21 cellular contexts compared by ENCODE assay signal in the genomic region with DNA sequence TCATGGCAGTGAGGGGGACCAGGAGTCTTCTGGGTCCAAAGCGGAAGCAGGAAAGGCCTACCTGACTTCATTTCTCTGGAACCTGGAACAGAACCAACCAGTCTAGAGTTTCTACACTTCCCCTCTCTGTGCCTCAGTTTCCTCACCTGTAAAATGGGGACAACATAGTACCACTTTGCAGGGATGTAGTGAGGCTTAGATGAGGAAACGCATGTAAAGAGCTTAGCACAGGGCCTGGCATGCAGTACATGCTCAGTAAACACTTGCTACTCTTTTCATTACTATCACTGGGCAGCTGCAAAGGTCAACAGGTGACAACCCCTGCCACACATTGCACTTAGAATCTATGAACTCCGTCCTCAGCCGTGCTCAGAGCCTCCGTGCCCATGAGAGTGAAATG. TPM values are rescaled to one million over a fixed set of nuclear protein-coding genes. Genes with fewer than 3 reads are reported as not detected.
A peak's percentile ranks its signal among the peaks of the same experiment; 100 is the strongest.
DNase-seq lines count a peak whose midpoint lies in the region; ATAC-seq, FAIRE-seq and TF ChIP-seq lines count a peak whose summit lies in the region.
"Had no signal": no experiment of that assay in that cellular context is flagged by ENCODE, and none has a peak within 500 bp of the region (broad histone marks: within the 10 kb centered on the region; RNA-seq: fewer than 3 reads in every experiment).

No MANE protein-coding gene starts in this region.

- H4K20me1 ChIP-seq in HepG2 (ENCODE audit: insufficient read depth, low read length) (no peaks in the 10 kb centered on the region), K562 (replicated peaks; ENCODE audit: control insufficient read depth, insufficient read depth, low read length) (no peaks in the 10 kb centered on the region)
- H4K20me1 ChIP-seq: BLaER1 treated with 17β-estradiol and CSF1 and Interleukin-3, amounts not matched to agents 10 nM and 100 nM had no signal

- no peaks in the 10 kb centered on the region for H3K36me3 ChIP-seq in HepG2 (replicated peaks in 1 of 2; ENCODE audit: control insufficient read depth in 1 of 2, insufficient read depth in 2 of 2, low read length in 2 of 2)
- no peaks in the 10 kb centered on the region for H3K36me3 ChIP-seq in right lobe of liver
- no peaks in the 10 kb centered on the region for H3K36me3 ChIP-seq in K562 (ENCODE audit: control insufficient read depth, insufficient read depth, low read length)
- no peaks in the 10 kb centered on the region for H3K36me3 ChIP-seq in heart right ventricle
- H3K36me3 ChIP-seq: BLaER1 treated with 17β-estradiol and CSF1 and Interleukin-3, amounts not matched to agents 10 nM and 100 nM had no signal

- TF ChIP-seq POLR2A in HepG2 (IDR thresholded peaks at IDR 0.05; ENCODE audit: insufficient read depth in 1 of 2, low read depth in 2 of 2, low read length in 2 of 2) = no peak
- TF ChIP-seq POLR2A in right lobe of liver (IDR thresholded peaks at IDR 0.05) = no peak
- no peak for TF ChIP-seq POLR2A in K562 (conservative IDR thresholded peaks at IDR 0.05)

- POLR2A ChIA-PET in HepG2 (lab: Yijun Ruan, JAX) = no interaction called here
- POLR2A ChIA-PET in K562 (lab: Yijun Ruan, JAX) = interaction anchor here (0.6 to 0.8 kb wide), 2 partner anchors 29 to 32 kb away, joined by 3 to 4 read pairs; no protein-coding TSS in a partner anchor

- no peaks in the 10 kb centered on the region for H3K9me1 ChIP-seq in K562 (ENCODE audit: control insufficient read depth, insufficient read depth, low read length)

- no peak for TF ChIP-seq CTCF in HepG2 (CRISPR knock-in tag; IDR thresholded peaks at IDR 0.05)
- no peak for TF ChIP-seq CTCF in right lobe of liver (IDR thresholded peaks at IDR 0.05)
- TF ChIP-seq CTCF in K562 (IDR thresholded peaks at IDR 0.05 in 2 of 3, conservative IDR thresholded peaks at IDR 0.05 in 1 of 3; ENCODE audit: insufficient read depth in 2 of 3, low read depth in 1 of 3, low read length in 3 of 3) = no peak
- no peak for TF ChIP-seq CTCF in heart right ventricle (IDR thresholded peaks at IDR 0.05)

- FAIRE-seq in HepG2 (lab: Jason Lieb, UNC) (no peak), K562 (lab: Jason Lieb, UNC) (no peak)
- FAIRE-seq: A549, D721Med, G401.6, GM12891, GM19239 had no signal

- H3K9me3 Mint-ChIP-seq in natural killer cell treated with Interleukin-12 subunit alpha and Interleukin-12 subunit beta and Interleukin-15 and Interleukin-18, amount 100 ng/mL, for 72 hours = no peaks in the 10 kb centered on the region
- H3K9me3 Mint-ChIP-seq: CD4-positive, alpha-beta T cell; CD8-positive, alpha-beta T cell had no signal

- peaks cover 10% of the 10 kb centered on the region; the same call in 1 of the 2 replicates for H3K4me1 ChIP-seq in HepG2 (ENCODE audit: insufficient read depth, low read length)
- H3K4me1 ChIP-seq in right lobe of liver = peaks cover 0 to 18% (median 8%) of the 10 kb centered on the region in 4 donors
- H3K4me1 ChIP-seq in K562 (replicated peaks in 1 of 2; ENCODE audit: control insufficient read depth in 2 of 2, insufficient read depth in 2 of 2, low read length in 2 of 2) = peaks cover 0 to 4% of the 10 kb centered on the region in 2 experiments; a peak in 2 of 5 replicates
- no peaks in the 10 kb centered on the region for H3K4me1 ChIP-seq in heart right ventricle
- H3K4me1 ChIP-seq: A549, Caco-2 had no signal

- H3K4me1 Mint-ChIP-seq in natural killer cell treated with Interleukin-12 subunit alpha and Interleukin-12 subunit beta and Interleukin-15 and Interleukin-18, amount 100 ng/mL, for 72 hours (ENCODE audit: low read depth in 2 of 2) = no peaks in the 10 kb centered on the region
- H3K4me1 Mint-ChIP-seq: B cell had no signal

- CTCF ChIA-PET in HepG2 (lab: Yijun Ruan, JAX; ENCODE audit: low intra/inter-chr PET ratio, low total read pairs) = no interaction called here
- CTCF ChIA-PET in K562 (lab: Yijun Ruan, JAX; ENCODE audit: low intra/inter-chr PET ratio) = no interaction called here

- intact Hi-C loops in HepG2 (cut with micrococcal nuclease; ENCODE audit: unreplicated experiment) (no loop called here), right lobe of liver (cut with DNase I) (no loop called here), K562 (cut with micrococcal nuclease) (no loop called here), heart right ventricle (cut with DNase I) (no loop called here)

- WGBS in HepG2 (ENCODE audit: low lambda C conversion rate) = 55% methylated on average over 2 of the region's 5 CpGs
- 54% methylated on average over 4 of the region's 5 CpGs for WGBS in right lobe of liver (ENCODE audit: insufficient coverage, low coverage, low lambda C conversion rate, missing lambda C conversion rate)
- WGBS in K562 (ENCODE audit: insufficient coverage, low coverage, missing lambda C conversion rate) = 23% methylated on average over 2 of the region's 5 CpGs
- WGBS in heart right ventricle, 2 donors = 90% methylated on average over 5 of the region's 5 CpGs

- H3K9ac ChIP-seq in HepG2 (ENCODE audit: insufficient read depth, low read depth, low read length) (no peak overlapping the region), K562 (ENCODE audit: insufficient read depth in 1 of 2, low read depth in 2 of 2, low read length in 2 of 2) (peak overlapping the region in 1 of 2 experiments; percentile 74; a peak in 1 of 4 replicates)

- no peak overlapping the region for H2AFZ ChIP-seq in HepG2 (ENCODE audit: low read length)
- H2AFZ ChIP-seq in K562 (ENCODE audit: low read depth, low read length) = no peak overlapping the region

- H3K27ac Mint-ChIP-seq in natural killer cell treated with Interleukin-12 subunit alpha and Interleukin-12 subunit beta and Interleukin-15 and Interleukin-18, amount 100 ng/mL, for 72 hours = no peak overlapping the region
- H3K27ac Mint-ChIP-seq: B cell; CD4-positive, alpha-beta T cell; CD8-positive, alpha-beta T cell had no signal

- no peak for ATAC-seq in HepG2
- no peak for ATAC-seq in right lobe of liver
- no peak for ATAC-seq in K562
- no peak for ATAC-seq in heart right ventricle
- ATAC-seq in natural killer cell treated with Interleukin-12 subunit alpha and Interleukin-12 subunit beta and Interleukin-15 and Interleukin-18, amount 100 ng/mL, for 72 hours = no peak
- ATAC-seq: A549; CD8-positive, alpha-beta T cell had no signal

- no peak for TF ChIP-seq RAD21 in HepG2 (CRISPR knock-in tag; IDR thresholded peaks at IDR 0.05)
- TF ChIP-seq RAD21 in K562 (CRISPR knock-in tag; conservative IDR thresholded peaks at IDR 0.05 in 1 of 2, IDR thresholded peaks at IDR 0.05 in 1 of 2) = no peak

- TF ChIP-seq EP300 in HepG2 (IDR thresholded peaks at IDR 0.05; ENCODE audit: low read depth in 2 of 2, low read length in 2 of 2) (no peak), HepG2 (CRISPR knock-in tag; IDR thresholded peaks at IDR 0.05; ENCODE audit: borderline replicate concordance) (no peak), K562 (IDR thresholded peaks at IDR 0.05; ENCODE audit: low read length) (no peak)

- no peaks in the 10 kb centered on the region for H3K36me3 Mint-ChIP-seq in natural killer cell treated with Interleukin-12 subunit alpha and Interleukin-12 subunit beta and Interleukin-15 and Interleukin-18, amount 100 ng/mL, for 72 hours
- H3K36me3 Mint-ChIP-seq: CD8-positive, alpha-beta T cell had no signal

- in situ Hi-C loops in HepG2 (cut with HindIII; ENCODE audit: extremely low pct_ligation_motif_present, low pct_unique_long_range_greater_than_20kb) (no loop called here), K562 (cut with MboI) (no loop called here)

- peaks cover 7 to 28% of the 10 kb centered on the region in 2 experiments; a peak in 2 of 5 replicates for H3K27me3 ChIP-seq in HepG2 (ENCODE audit: control insufficient read depth in 1 of 2, insufficient read depth in 2 of 2, low read length in 2 of 2)
- H3K27me3 ChIP-seq in right lobe of liver = no peaks in the 10 kb centered on the region
- no peaks in the 10 kb centered on the region; a peak in 1 of 5 replicates for H3K27me3 ChIP-seq in K562 (ENCODE audit: control insufficient read depth in 2 of 2, insufficient read depth in 2 of 2, low read length in 2 of 2)
- no peaks in the 10 kb centered on the region for H3K27me3 ChIP-seq in heart right ventricle
- H3K27me3 ChIP-seq: BLaER1 treated with 17β-estradiol and CSF1 and Interleukin-3, amounts not matched to agents 10 nM and 100 nM had no signal

- BruUV-seq in HepG2 (replicated peaks; lab: Mats Ljungman, UMichigan) = no TSS peak
- BruUV-seq in K562 (replicated peaks; lab: Mats Ljungman, UMichigan) = no TSS peak

- H3K9me3 ChIP-seq in HepG2 (ENCODE audit: low read length) (no peaks in the 10 kb centered on the region), right lobe of liver (no peaks in the 10 kb centered on the region), K562 (replicated peaks; ENCODE audit: control insufficient read depth, insufficient read depth, low read depth, low read length) (no peaks in the 10 kb centered on the region), heart right ventricle (no peaks in the 10 kb centered on the region)
- H3K9me3 ChIP-seq: A549; BLaER1 treated with 17β-estradiol and CSF1 and Interleukin-3, amounts not matched to agents 10 nM and 100 nM; Caco-2 had no signal

- H3K79me2 ChIP-seq in HepG2 (ENCODE audit: insufficient read depth, low read length) (no peaks in the 10 kb centered on the region), K562 (ENCODE audit: control insufficient read depth, insufficient read depth, low read length) (no peaks in the 10 kb centered on the region)

- no peak overlapping the region for H3K27ac ChIP-seq in HepG2 (ENCODE audit: extremely low read length, insufficient read depth, low read length)
- no peak overlapping the region for H3K27ac ChIP-seq in right lobe of liver
- H3K27ac ChIP-seq in K562 (ENCODE audit: extremely low read depth, low read depth, low read length) = no peak overlapping the region
- H3K27ac ChIP-seq in heart right ventricle = no peak overlapping the region
- H3K27ac ChIP-seq: 22Rv1; A549; BLaER1 treated with 17β-estradiol and CSF1 and Interleukin-3, amounts not matched to agents 10 nM and 100 nM; C4-2B had no signal

- no peak overlapping the region; the same call in 1 of the 2 replicates for H3K4me2 ChIP-seq in HepG2 (ENCODE audit: low read depth, low read length)
- no peak overlapping the region for H3K4me2 ChIP-seq in K562 (ENCODE audit: insufficient read depth, low read length)
- H3K4me2 ChIP-seq: A549; BLaER1 treated with 17β-estradiol and CSF1 and Interleukin-3, amounts not matched to agents 10 nM and 100 nM had no signal

- no peaks in the 10 kb centered on the region for H3K27me3 Mint-ChIP-seq in natural killer cell treated with Interleukin-12 subunit alpha and Interleukin-12 subunit beta and Interleukin-15 and Interleukin-18, amount 100 ng/mL, for 72 hours
- H3K27me3 Mint-ChIP-seq: CD4-positive, alpha-beta T cell had no signal

- DNase-seq in HepG2 (ENCODE audit: low spot score) (no peak), right lobe of liver (no peak), K562 (ENCODE audit: extremely low read depth in 1 of 4, low spot score in 3 of 4) (no peak), heart right ventricle (no peak)
- DNase-seq in natural killer cell treated with Interleukin-12 subunit alpha and Interleukin-12 subunit beta and Interleukin-15 and Interleukin-18, amount 100 ng/mL, for 72 hours (ENCODE audit: low spot score) = no peak
- DNase-seq: AML-193; Caco-2; Calu3; CD4-positive, alpha-beta T cell; CD8-positive, alpha-beta T cell; DMS79 treated with DMSO at 0.1 percent for 48 hours; GF-D8 had no signal

- H3K4me3 ChIP-seq in HepG2 (replicated peaks in 1 of 3; ENCODE audit: insufficient read depth in 1 of 3, low read depth in 2 of 3, low read length in 3 of 3) = no peak overlapping the region
- no peak overlapping the region for H3K4me3 ChIP-seq in right lobe of liver
- no peak overlapping the region for H3K4me3 ChIP-seq in K562
- no peak overlapping the region for H3K4me3 ChIP-seq in heart right ventricle
- H3K4me3 ChIP-seq: A549; BLaER1 treated with 17β-estradiol and CSF1 and Interleukin-3, amounts not matched to agents 10 nM and 100 nM had no signal

- H3K4me3 Mint-ChIP-seq in natural killer cell treated with Interleukin-12 subunit alpha and Interleukin-12 subunit beta and Interleukin-15 and Interleukin-18, amount 100 ng/mL, for 72 hours = no peak overlapping the region
- H3K4me3 Mint-ChIP-seq: B cell; CD4-positive, alpha-beta T cell; CD8-positive, alpha-beta T cell had no signal

RNA-seq across cellular contexts. Expression of a gene that starts 24.2 kb away (rescaled TPM):
- total RNA-seq in HepG2 (2016; rRNA removed; fragmentation: Illumina TruSeq; extraction: Trizol) = 0.07 and 0.18 TPM in 2 replicates
- total RNA-seq in HepG2 (2016; cell fraction: cytosol; rRNA removed; fragmentation: Illumina TruSeq; extraction: Trizol; ENCODE audit: low read depth) = not detected in 2 replicates
- 0.11 TPM in 1 of 2 replicates, not detected in the other for total RNA-seq in HepG2 (2016; cell fraction: insoluble cytoplasmic fraction; rRNA removed; fragmentation: Illumina TruSeq; extraction: Trizol)
- total RNA-seq in HepG2 (2016; cell fraction: membrane; rRNA removed; fragmentation: Illumina TruSeq; extraction: Trizol) = not detected in 2 replicates
- total RNA-seq in HepG2 (2016; cell fraction: nucleus; rRNA removed; fragmentation: Illumina TruSeq; extraction: Trizol) = not detected in 2 replicates
- polyA plus RNA-seq in HepG2 (2011; rRNA removed) = 0.20 and 0.35 TPM in 2 replicates
- polyA plus RNA-seq in HepG2 (2011; cell fraction: cytosol; rRNA removed) = 0.01 and 0.04 TPM in 2 replicates
- polyA plus RNA-seq in HepG2 (2011; cell fraction: nucleus; rRNA removed) = 2.3 and 2.8 TPM in 2 replicates
- 0.23 and 0.32 TPM in 2 replicates for polyA plus RNA-seq in HepG2 (2012)
- polyA plus RNA-seq in HepG2 (2016; cell fraction: cytosol; fragmentation: Illumina TruSeq; extraction: Trizol; ENCODE audit: low read depth) = not detected in 2 replicates
- polyA plus RNA-seq in HepG2 (2016; cell fraction: insoluble cytoplasmic fraction; fragmentation: Illumina TruSeq; extraction: Trizol; ENCODE audit: low read depth) = not detected in 2 replicates
- not detected in 2 replicates for polyA plus RNA-seq in HepG2 (2016; cell fraction: membrane; fragmentation: Illumina TruSeq; extraction: Trizol; ENCODE audit: low read depth)
- polyA plus RNA-seq in HepG2 (2016; cell fraction: nucleus; fragmentation: Illumina TruSeq; extraction: Trizol; ENCODE audit: insufficient read depth, low read depth) = 0.56 and 0.60 TPM in 2 replicates
- 0.02 and 0.28 TPM in 2 replicates for polyA minus RNA-seq in HepG2 (2011; rRNA and poly(A)+ RNA removed; ENCODE audit: low replicate concordance)
- not detected in 2 replicates for polyA minus RNA-seq in HepG2 (2011; cell fraction: cytosol; rRNA and poly(A)+ RNA removed)
- polyA minus RNA-seq in HepG2 (2011; cell fraction: nucleus; rRNA and poly(A)+ RNA removed) = 0.52 and 0.75 TPM in 2 replicates
- total RNA-seq in right lobe of liver = 1 to 10 TPM in 4 of 6 experiments, under 1 TPM in 2; 0.19 to 6.2 (median 1.5) TPM
- total RNA-seq in K562 (2011; cell fraction: chromatin; rRNA removed; ENCODE audit: low replicate concordance) = 2.5 and 4.5 TPM in 2 replicates
- 3.2 TPM in 2 replicates for total RNA-seq in K562 (2011; cell fraction: nucleolus; rRNA removed)
- 1.9 and 2.8 TPM in 2 replicates for total RNA-seq in K562 (2011; cell fraction: nucleoplasm; rRNA removed)
- total RNA-seq in K562 (2014; rRNA removed) = 0.04 and 0.05 TPM in 2 replicates
- total RNA-seq in K562 (2014; rRNA removed; fragmentation: Illumina TruSeq; extraction: Trizol) = 0.10 and 0.11 TPM in 2 replicates
- 0.07 TPM in 1 of 2 replicates, not detected in the other for total RNA-seq in K562 (2015; rRNA removed; fragmentation: Illumina TruSeq; extraction: Trizol)
- 0.18 and 0.47 TPM in 2 replicates for total RNA-seq in K562 (2021)
- polyA plus RNA-seq in K562 (2011; rRNA removed) = 0.88 and 1.1 TPM in 2 replicates
- 0.91 and 1.2 TPM in 2 replicates for polyA plus RNA-seq in K562 (2011; cell fraction: cytosol; rRNA removed)
- polyA plus RNA-seq in K562 (2011; cell fraction: nucleus; rRNA removed) = 4.6 and 6.4 TPM in 2 replicates
- 0.36 and 0.96 TPM in 2 replicates for polyA plus RNA-seq in K562 (2012)
- 0.39 and 0.40 TPM in 2 replicates for polyA plus RNA-seq in K562 (2014; fragmentation: Illumina TruSeq; extraction: Trizol)
- under 1 TPM in 1 of 2 experiments, not detected in 1; 0.11 TPM for polyA plus RNA-seq in K562 (2014; fragmentation: Nextera tagmentation; extraction: Ambion mirVana)
- polyA plus RNA-seq in K562 (2014; rRNA removed) = 0.19 and 1.1 TPM in 2 replicates
- polyA minus RNA-seq in K562 (2011; rRNA and poly(A)+ RNA removed) = 0.27 and 0.32 TPM in 2 replicates
- 0.46 and 0.67 TPM in 2 replicates for polyA minus RNA-seq in K562 (2011; cell fraction: cytosol; rRNA and poly(A)+ RNA removed)
- polyA minus RNA-seq in K562 (2011; cell fraction: nucleus; rRNA and poly(A)+ RNA removed) = 0.89 and 1.2 TPM in 2 replicates
- under 1 TPM in 7 of 10 donors, not detected in 3; 0.11 to 0.58 (median 0.26) TPM for total RNA-seq in heart right ventricle
- 1 to 10 TPM in 1 of 2 donors, under 1 TPM in 1; 0.35 to 1.2 TPM for polyA plus RNA-seq in heart right ventricle
- 1 to 10 TPM; 1.0 to 2.0 TPM for total RNA-seq in natural killer cell treated with Interleukin-12 subunit alpha and Interleukin-12 subunit beta and Interleukin-15 and Interleukin-18, amount 100 ng/mL, for 72 hours
- total RNA-seq: Caco-2 had no signal

RNA-seq across cellular contexts. Expression of a gene that starts 45.0 kb away (rescaled TPM):
- total RNA-seq in HepG2 (2016; rRNA removed; fragmentation: Illumina TruSeq; extraction: Trizol) (23.0 and 26.6 TPM in 2 replicates), right lobe of liver (10 to 100 TPM; 10.4 to 28.8 (median 17.3) TPM), K562 (2014; rRNA removed) (30.5 and 43.1 TPM in 2 replicates), K562 (2014; rRNA removed; fragmentation: Illumina TruSeq; extraction: Trizol) (18.0 and 19.3 TPM in 2 replicates), K562 (2015; rRNA removed; fragmentation: Illumina TruSeq; extraction: Trizol) (29.1 and 30.2 TPM in 2 replicates), K562 (2021) (36.7 and 37.9 TPM in 2 replicates), heart right ventricle (10 to 100 TPM; 18.1 to 23.3 (median 20.9) TPM)
- total RNA-seq in HepG2 (2016; cell fraction: cytosol; rRNA removed; fragmentation: Illumina TruSeq; extraction: Trizol; ENCODE audit: low read depth) = 34.5 and 35.0 TPM in 2 replicates
- 19.6 and 31.0 TPM in 2 replicates for total RNA-seq in HepG2 (2016; cell fraction: insoluble cytoplasmic fraction; rRNA removed; fragmentation: Illumina TruSeq; extraction: Trizol)
- 18.9 and 21.9 TPM in 2 replicates for total RNA-seq in HepG2 (2016; cell fraction: membrane; rRNA removed; fragmentation: Illumina TruSeq; extraction: Trizol)
- 27.8 and 29.3 TPM in 2 replicates for total RNA-seq in HepG2 (2016; cell fraction: nucleus; rRNA removed; fragmentation: Illumina TruSeq; extraction: Trizol)
- polyA plus RNA-seq in HepG2 (2011; rRNA removed) (20.1 and 24.9 TPM in 2 replicates), K562 (2011; rRNA removed) (19.0 and 25.2 TPM in 2 replicates), K562 (2014; fragmentation: Illumina TruSeq; extraction: Trizol) (29.7 and 34.7 TPM in 2 replicates), K562 (2014; fragmentation: Nextera tagmentation; extraction: Ambion mirVana) (10 to 100 TPM in 1 of 2 experiments, 1 to 10 TPM in 1; 6.6 to 16.4 TPM), K562 (2014; rRNA removed) (26.1 and 27.5 TPM in 2 replicates), heart right ventricle (10 to 100 TPM; 28.4 to 44.3 TPM)
- 16.7 and 20.6 TPM in 2 replicates for polyA plus RNA-seq in HepG2 (2011; cell fraction: cytosol; rRNA removed)
- 78.3 and 80.8 TPM in 2 replicates for polyA plus RNA-seq in HepG2 (2011; cell fraction: nucleus; rRNA removed)
- polyA plus RNA-seq in HepG2 (2012) = 18.5 and 21.7 TPM in 2 replicates
- 7.5 and 8.3 TPM in 2 replicates for polyA plus RNA-seq in HepG2 (2016; cell fraction: cytosol; fragmentation: Illumina TruSeq; extraction: Trizol; ENCODE audit: low read depth)
- 19.2 and 22.3 TPM in 2 replicates for polyA plus RNA-seq in HepG2 (2016; cell fraction: insoluble cytoplasmic fraction; fragmentation: Illumina TruSeq; extraction: Trizol; ENCODE audit: low read depth)
- polyA plus RNA-seq in HepG2 (2016; cell fraction: membrane; fragmentation: Illumina TruSeq; extraction: Trizol; ENCODE audit: low read depth) = 10.0 and 11.1 TPM in 2 replicates
- polyA plus RNA-seq in HepG2 (2016; cell fraction: nucleus; fragmentation: Illumina TruSeq; extraction: Trizol; ENCODE audit: insufficient read depth, low read depth) = 47.8 and 50.0 TPM in 2 replicates
- polyA minus RNA-seq in HepG2 (2011; rRNA and poly(A)+ RNA removed; ENCODE audit: low replicate concordance) = 43.9 and 69.9 TPM in 2 replicates
- polyA minus RNA-seq in HepG2 (2011; cell fraction: cytosol; rRNA and poly(A)+ RNA removed) = 10.0 and 13.9 TPM in 2 replicates
- polyA minus RNA-seq in HepG2 (2011; cell fraction: nucleus; rRNA and poly(A)+ RNA removed) = 46.6 and 47.5 TPM in 2 replicates
- total RNA-seq in K562 (2011; cell fraction: chromatin; rRNA removed; ENCODE audit: low replicate concordance) = 53.7 and 130 TPM in 2 replicates
- total RNA-seq in K562 (2011; cell fraction: nucleolus; rRNA removed) = 88.3 and 90.6 TPM in 2 replicates
- total RNA-seq in K562 (2011; cell fraction: nucleoplasm; rRNA removed) = 71.2 and 72.4 TPM in 2 replicates
- polyA plus RNA-seq in K562 (2011; cell fraction: cytosol; rRNA removed) = 21.7 and 32.1 TPM in 2 replicates
- polyA plus RNA-seq in K562 (2011; cell fraction: nucleus; rRNA removed) = 65.6 and 92.4 TPM in 2 replicates
- polyA plus RNA-seq in K562 (2012) = 24.0 and 30.6 TPM in 2 replicates
- polyA minus RNA-seq in K562 (2011; rRNA and poly(A)+ RNA removed) = 21.8 and 30.6 TPM in 2 replicates
- 21.8 and 23.7 TPM in 2 replicates for polyA minus RNA-seq in K562 (2011; cell fraction: cytosol; rRNA and poly(A)+ RNA removed)
- polyA minus RNA-seq in K562 (2011; cell fraction: nucleus; rRNA and poly(A)+ RNA removed) = 34.2 and 38.4 TPM in 2 replicates
- 10 to 100 TPM; 49.9 to 84.3 TPM for total RNA-seq in natural killer cell treated with Interleukin-12 subunit alpha and Interleukin-12 subunit beta and Interleukin-15 and Interleukin-18, amount 100 ng/mL, for 72 hours

RNA-seq across cellular contexts. Expression of a gene that starts 50.9 kb away (rescaled TPM):
- total RNA-seq in HepG2 (2016; rRNA removed; fragmentation: Illumina TruSeq; extraction: Trizol) (68.9 and 77.9 TPM in 2 replicates), right lobe of liver (10 to 100 TPM; 57.5 to 71.8 (median 66.1) TPM), K562 (2014; rRNA removed) (49.2 and 63.0 TPM in 2 replicates), K562 (2014; rRNA removed; fragmentation: Illumina TruSeq; extraction: Trizol) (34.6 and 37.5 TPM in 2 replicates), K562 (2015; rRNA removed; fragmentation: Illumina TruSeq; extraction: Trizol) (46.6 and 47.4 TPM in 2 replicates), K562 (2021) (70.0 and 73.8 TPM in 2 replicates), heart right ventricle (100 to 1,000 TPM; 163 to 208 (median 194) TPM)
- 33.0 and 40.4 TPM in 2 replicates for total RNA-seq in HepG2 (2016; cell fraction: cytosol; rRNA removed; fragmentation: Illumina TruSeq; extraction: Trizol; ENCODE audit: low read depth)
- total RNA-seq in HepG2 (2016; cell fraction: insoluble cytoplasmic fraction; rRNA removed; fragmentation: Illumina TruSeq; extraction: Trizol) = 67.3 and 68.1 TPM in 2 replicates
- total RNA-seq in HepG2 (2016; cell fraction: membrane; rRNA removed; fragmentation: Illumina TruSeq; extraction: Trizol) = 116 and 133 TPM in 2 replicates
- 33.2 and 35.5 TPM in 2 replicates for total RNA-seq in HepG2 (2016; cell fraction: nucleus; rRNA removed; fragmentation: Illumina TruSeq; extraction: Trizol)
- polyA plus RNA-seq in HepG2 (2011; rRNA removed) (76.9 and 81.4 TPM in 2 replicates), K562 (2011; rRNA removed) (51.7 and 52.6 TPM in 2 replicates), K562 (2014; fragmentation: Illumina TruSeq; extraction: Trizol) (47.2 and 52.2 TPM in 2 replicates), K562 (2014; fragmentation: Nextera tagmentation; extraction: Ambion mirVana) (10 to 100 TPM; 11.4 to 18.0 TPM), K562 (2014; rRNA removed) (38.4 and 48.0 TPM in 2 replicates), heart right ventricle (10 to 100 TPM; 72.6 to 80.3 TPM)
- polyA plus RNA-seq in HepG2 (2011; cell fraction: cytosol; rRNA removed) = 86.0 TPM in 2 replicates
- 33.7 and 38.7 TPM in 2 replicates for polyA plus RNA-seq in HepG2 (2011; cell fraction: nucleus; rRNA removed)
- polyA plus RNA-seq in HepG2 (2012) = 40.0 and 40.1 TPM in 2 replicates
- 28.2 and 39.0 TPM in 2 replicates for polyA plus RNA-seq in HepG2 (2016; cell fraction: cytosol; fragmentation: Illumina TruSeq; extraction: Trizol; ENCODE audit: low read depth)
- 72.9 and 78.4 TPM in 2 replicates for polyA plus RNA-seq in HepG2 (2016; cell fraction: insoluble cytoplasmic fraction; fragmentation: Illumina TruSeq; extraction: Trizol; ENCODE audit: low read depth)
- polyA plus RNA-seq in HepG2 (2016; cell fraction: membrane; fragmentation: Illumina TruSeq; extraction: Trizol; ENCODE audit: low read depth) = 87.0 and 103 TPM in 2 replicates
- 49.9 and 55.5 TPM in 2 replicates for polyA plus RNA-seq in HepG2 (2016; cell fraction: nucleus; fragmentation: Illumina TruSeq; extraction: Trizol; ENCODE audit: insufficient read depth, low read depth)
- 171 and 230 TPM in 2 replicates for polyA minus RNA-seq in HepG2 (2011; rRNA and poly(A)+ RNA removed; ENCODE audit: low replicate concordance)
- 93.0 and 100 TPM in 2 replicates for polyA minus RNA-seq in HepG2 (2011; cell fraction: cytosol; rRNA and poly(A)+ RNA removed)
- polyA minus RNA-seq in HepG2 (2011; cell fraction: nucleus; rRNA and poly(A)+ RNA removed) = 24.7 and 35.2 TPM in 2 replicates
- 13.7 and 27.0 TPM in 2 replicates for total RNA-seq in K562 (2011; cell fraction: chromatin; rRNA removed; ENCODE audit: low replicate concordance)
- total RNA-seq in K562 (2011; cell fraction: nucleolus; rRNA removed) = 25.8 and 27.0 TPM in 2 replicates
- total RNA-seq in K562 (2011; cell fraction: nucleoplasm; rRNA removed) = 21.0 and 29.0 TPM in 2 replicates
- 72.8 and 75.5 TPM in 2 replicates for polyA plus RNA-seq in K562 (2011; cell fraction: cytosol; rRNA removed)
- polyA plus RNA-seq in K562 (2011; cell fraction: nucleus; rRNA removed) = 25.7 and 27.6 TPM in 2 replicates
- polyA plus RNA-seq in K562 (2012) = 30.7 and 36.5 TPM in 2 replicates
- polyA minus RNA-seq in K562 (2011; rRNA and poly(A)+ RNA removed) = 59.1 and 79.4 TPM in 2 replicates
- 74.9 and 81.0 TPM in 2 replicates for polyA minus RNA-seq in K562 (2011; cell fraction: cytosol; rRNA and poly(A)+ RNA removed)
- 12.4 and 19.2 TPM in 2 replicates for polyA minus RNA-seq in K562 (2011; cell fraction: nucleus; rRNA and poly(A)+ RNA removed)
- total RNA-seq in natural killer cell treated with Interleukin-12 subunit alpha and Interleukin-12 subunit beta and Interleukin-15 and Interleukin-18, amount 100 ng/mL, for 72 hours = 100 to 1,000 TPM; 121 to 123 TPM
